Comparison of ENCODE assay signal across 17 cellular contexts in the genomic region with DNA sequence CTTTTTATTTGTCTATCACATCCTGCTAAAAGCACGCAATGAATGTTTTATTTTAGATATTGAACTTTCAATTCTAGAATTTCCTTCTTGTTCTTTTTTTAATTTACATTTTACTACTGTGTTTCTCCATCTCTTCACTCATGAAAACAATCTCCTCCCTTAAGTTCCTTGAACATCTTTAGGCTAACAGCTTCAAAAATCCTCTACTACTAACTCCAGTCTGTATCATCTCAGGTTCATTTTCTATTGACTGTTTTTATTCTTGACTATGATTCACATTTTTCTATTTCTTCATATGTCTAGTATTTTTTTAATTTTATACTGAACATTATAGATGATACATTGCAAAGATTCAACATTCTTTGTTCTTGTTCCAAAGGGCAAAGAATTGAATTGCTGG.
DNase-seq lines count a peak whose midpoint lies in the region; ATAC-seq and TF ChIP-seq lines count a peak whose summit lies in the region.
"Had no signal": no experiment of that assay in that cellular context is flagged by ENCODE, and none has a peak within 500 bp of the region (broad histone marks: within the 10 kb centered on the region; RNA-seq: fewer than 3 reads in every experiment).

No MANE protein-coding gene starts in this region.

- TF ChIP-seq CTCF in HEK293 (tag by site-specific recombination; IDR thresholded peaks at IDR 0.05) (no peak), WERI-Rb-1 (IDR thresholded peaks at IDR 0.05; ENCODE audit: low read depth, low read length) (no peak)

- DNase-seq in adipocyte (ENCODE audit: low read depth) (no peak), memory B cell (ENCODE audit: low spot score in 2 of 2) (no peak), WERI-Rb-1 (no peak)
- DNase-seq in effector memory CD8-positive, alpha-beta T cell = no peak
- DNase-seq: 8988T; ACHN; BE2C; Caco-2; Calu3; CD4-positive, alpha-beta T cell; CD8-positive, alpha-beta T cell; DMS79 treated with DMSO at 0.1 percent for 48 hours; GF-D8 had no signal

- peaks cover 16% of the 10 kb centered on the region for H3K9me3 Mint-ChIP-seq in memory B cell
- H3K9me3 Mint-ChIP-seq in effector memory CD8-positive, alpha-beta T cell = peaks cover 11 to 16% of the 10 kb centered on the region in 2 donors

- CTCF ChIA-PET in HEK293 (lab: Yijun Ruan, JAX) = no interaction called here

- no peaks in the 10 kb centered on the region for H3K4me1 ChIP-seq in HEK293 (ENCODE audit: control insufficient read depth, insufficient read depth, low read length)
- H3K4me1 ChIP-seq in adipocyte (ENCODE audit: control insufficient read depth, insufficient read depth, low read length) = no peaks in the 10 kb centered on the region
- H3K4me1 ChIP-seq: BE2C, Caco-2 had no signal

- H3K9ac ChIP-seq in adipocyte (ENCODE audit: low read length) = no peak overlapping the region
- H3K9ac ChIP-seq: BLaER1 treated with 17β-estradiol and CSF1 and Interleukin-3, amounts not matched to agents 10 nM and 100 nM had no signal

- H3K27ac ChIP-seq in HEK293 (ENCODE audit: extremely low read depth, low read depth, low read length) (no peak overlapping the region), WERI-Rb-1 (no peak overlapping the region)
- H3K27ac ChIP-seq: BLaER1 treated with 17β-estradiol and CSF1 and Interleukin-3, amounts not matched to agents 10 nM and 100 nM; C4-2B had no signal

- POLR2A ChIA-PET in HEK293 (lab: Yijun Ruan, JAX) = no interaction called here

- H3K9me3 ChIP-seq in HEK293 (ENCODE audit: control insufficient read depth, insufficient read depth, low read depth, low read length) = no peaks in the 10 kb centered on the region
- peaks cover 22% of the 10 kb centered on the region for H3K9me3 ChIP-seq in adipocyte (ENCODE audit: control insufficient read depth, low read length)
- peaks cover 6% of the 10 kb centered on the region for H3K9me3 ChIP-seq in WERI-Rb-1 (ENCODE audit: severe bottlenecking)
- H3K9me3 ChIP-seq: BE2C had no signal

- peaks cover 3% of the 10 kb centered on the region for H3K27me3 Mint-ChIP-seq in memory B cell
- peaks cover 0 to 6% of the 10 kb centered on the region in 2 donors for H3K27me3 Mint-ChIP-seq in effector memory CD8-positive, alpha-beta T cell
- H3K27me3 Mint-ChIP-seq: CD4-positive, alpha-beta T cell had no signal

- H3K4me1 Mint-ChIP-seq in memory B cell = no peaks in the 10 kb centered on the region
- H3K4me1 Mint-ChIP-seq in effector memory CD8-positive, alpha-beta T cell (ENCODE audit: low read depth in 2 of 2) = no peaks in the 10 kb centered on the region

- H3K27me3 ChIP-seq in adipocyte (replicated peaks; ENCODE audit: control insufficient read depth, insufficient read depth, low read length) = peaks cover 4% of the 10 kb centered on the region
- H3K27me3 ChIP-seq in WERI-Rb-1 (ENCODE audit: insufficient read depth, low read depth, severe bottlenecking) = no peaks in the 10 kb centered on the region
- H3K27me3 ChIP-seq: BE2C; BLaER1 treated with 17β-estradiol and CSF1 and Interleukin-3, amounts not matched to agents 10 nM and 100 nM had no signal

- H3K4me3 Mint-ChIP-seq in memory B cell = peak overlapping the region; percentile 19
- no peak overlapping the region for H3K4me3 Mint-ChIP-seq in effector memory CD8-positive, alpha-beta T cell
- H3K4me3 Mint-ChIP-seq: CD4-positive, alpha-beta T cell; CD8-positive, alpha-beta T cell had no signal

- H3K36me3 ChIP-seq in HEK293 (ENCODE audit: control insufficient read depth in 2 of 2, insufficient read depth in 1 of 2, low read length in 2 of 2) (no peaks in the 10 kb centered on the region), adipocyte (ENCODE audit: control insufficient read depth, insufficient read depth, low read length, severe bottlenecking) (no peaks in the 10 kb centered on the region), WERI-Rb-1 (no peaks in the 10 kb centered on the region)
- H3K36me3 ChIP-seq: BE2C had no signal

- H3K27ac Mint-ChIP-seq in memory B cell = no peak overlapping the region
- H3K27ac Mint-ChIP-seq in effector memory CD8-positive, alpha-beta T cell = no peak overlapping the region
- H3K27ac Mint-ChIP-seq: CD4-positive, alpha-beta T cell; CD8-positive, alpha-beta T cell had no signal

- peaks cover 5% of the 10 kb centered on the region for H3K36me3 Mint-ChIP-seq in memory B cell
- H3K36me3 Mint-ChIP-seq in effector memory CD8-positive, alpha-beta T cell (ENCODE audit: insufficient read depth) = no peaks in the 10 kb centered on the region

- ATAC-seq in memory B cell (ENCODE audit: low read depth) (no peak), HG03175 (IDR thresholded peaks at IDR 0.05; ENCODE audit: unreplicated experiment) (no peak)
- ATAC-seq in effector memory CD8-positive, alpha-beta T cell (replicated peaks) = no peak
- ATAC-seq: CD8-positive, alpha-beta T cell had no signal

- no peak overlapping the region for H3K4me3 ChIP-seq in HEK293 (ENCODE audit: low read depth, low read length)
- H3K4me3 ChIP-seq in adipocyte (ENCODE audit: low read length) = peak overlapping the region; percentile 15
- no peak overlapping the region for H3K4me3 ChIP-seq in WERI-Rb-1 (ENCODE audit: low read depth, low read length)
- H3K4me3 ChIP-seq: BLaER1 treated with 17β-estradiol and CSF1 and Interleukin-3, amounts not matched to agents 10 nM and 100 nM had no signal

TF ChIP-seq in HEK293, 187 proteins besides CTCF, POLR2A, EP300 and RAD21:
- TF ChIP-seq ZXDB (tag by site-specific recombination; IDR thresholded peaks at IDR 0.05) (no peak), ZNF10 (tag by site-specific recombination; IDR thresholded peaks at IDR 0.05) (no peak), TRIM28 (IDR thresholded peaks at IDR 0.05; ENCODE audit: borderline replicate concordance, low read length) (no peak), SETDB1 (IDR thresholded peaks at IDR 0.05; ENCODE audit: insufficient read length, low read length) (peak; percentile 85), ZNF768 (tag by site-specific recombination; IDR thresholded peaks at IDR 0.05) (no peak)
- TF ChIP-seq, protein P1, sequence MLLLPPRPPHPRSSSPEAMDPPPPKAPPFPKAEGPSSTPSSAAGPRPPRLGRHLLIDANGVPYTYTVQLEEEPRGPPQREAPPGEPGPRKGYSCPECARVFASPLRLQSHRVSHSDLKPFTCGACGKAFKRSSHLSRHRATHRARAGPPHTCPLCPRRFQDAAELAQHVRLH (tag by site-specific recombination; IDR thresholded peaks at IDR 0.05) = no peak
TF ChIP-seq in HEK293: peak in this region for 1.
